ENCODE assay signal across 8 cellular contexts in genomic region chr1:16187748-16188401, GRCh38. TPM values are rescaled to one million over a fixed set of nuclear protein-coding genes. Genes with fewer than 3 reads are reported as not detected.
A peak's percentile ranks its signal among the peaks of the same experiment; 100 is the strongest.
DNase-seq lines count a peak whose midpoint lies in the region; ATAC-seq and TF ChIP-seq lines count a peak whose summit lies in the region.

No MANE protein-coding gene starts in this region.

- ATAC-seq in left cardiac atrium = peak; percentile 82 to 86
- peak; percentile 78 for ATAC-seq in sciatic nerve
- no peak for ATAC-seq in GM18498 (IDR thresholded peaks at IDR 0.05; ENCODE audit: unreplicated experiment)
- no peak for ATAC-seq in GM21360 (IDR thresholded peaks at IDR 0.05; ENCODE audit: unreplicated experiment)

- DNase-seq in ELF-1 (ENCODE audit: low read depth, low spot score) (peak; percentile 88), M059J (ENCODE audit: low read depth) (peak; percentile 82), T-helper 2 cell (peak; percentile 56 to 70 (median 65)), adrenal gland (peak; percentile 62 to 88 (median 77)), left cardiac atrium (peak; percentile 83), sciatic nerve (ENCODE audit: low spot score) (peak; percentile 88)

- WGBS in adrenal gland, 4 donors = 16 to 47% (median 22%) methylated on average over 5 to 15 of the region's 15 CpGs

- peak; percentile 90 to 99 (median 98) for TF ChIP-seq CTCF in adrenal gland (IDR thresholded peaks at IDR 0.05)

- no peaks in the 10 kb centered on the region for H3K27me3 ChIP-seq in adrenal gland

- intact Hi-C loops in adrenal gland (cut with DNase I) = loop anchor here (1.0 to 10.0 kb wide), 3 partner anchors 105 to 173 kb away; partner anchors contain the start of gene HSPB7 (in 1 of the 2)
- intact Hi-C loops in left cardiac atrium (cut with DNase I) = loop anchor here (1.0 to 2.0 kb wide), 2 partner anchors 109 kb away; no protein-coding TSS in a partner anchor
- intact Hi-C loops in sciatic nerve (cut with DNase I) = loop anchor here (5.0 kb wide), 1 partner anchor 111 kb away; no protein-coding TSS in a partner anchor

- H3K36me3 ChIP-seq in adrenal gland (replicated peaks in 1 of 2) = no peaks in the 10 kb centered on the region

- peak overlapping the region in 1 of 5 donors; percentile 46 for H3K27ac ChIP-seq in adrenal gland

- TF ChIP-seq POLR2A in adrenal gland (IDR thresholded peaks at IDR 0.05) = no peak

- no peaks in the 10 kb centered on the region for H3K9me3 ChIP-seq in adrenal gland (replicated peaks in 1 of 3)

- no peak overlapping the region for H3K4me3 ChIP-seq in adrenal gland

- H3K4me1 ChIP-seq in adrenal gland (replicated peaks in 1 of 2) = peaks cover 4 to 8% of the 10 kb centered on the region in 2 donors

RNA-seq across cellular contexts. Expression of gene ARHGEF19, which starts 24.6 kb away (rescaled TPM):
- 2.8 and 3.2 TPM in 2 replicates for total RNA-seq in M059J (2014; rRNA removed; shearing (Covaris generic))
- 10 to 100 TPM; 11.4 to 46.2 (median 23.8) TPM for total RNA-seq in adrenal gland
- 10 to 100 TPM; 19.1 to 28.2 (median 19.1) TPM for polyA plus RNA-seq in adrenal gland
- total RNA-seq in left cardiac atrium = 1 to 10 TPM; 2.1 to 4.7 TPM
- total RNA-seq in sciatic nerve = 4.6 TPM

RNA-seq across cellular contexts. Expression of gene EPHA2, which starts 32.0 kb away (rescaled TPM):
- total RNA-seq in M059J (2014; rRNA removed; shearing (Covaris generic)) = 136 and 212 TPM in 2 replicates
- 10 to 100 TPM; 11.8 to 49.5 (median 19.2) TPM for total RNA-seq in adrenal gland
- 10 to 100 TPM in 2 of 3 donors, 1 to 10 TPM in 1; 2.7 to 15.3 (median 11.5) TPM for polyA plus RNA-seq in adrenal gland
- 10 to 100 TPM in 1 of 2 donors, 1 to 10 TPM in 1; 8.1 to 24.1 TPM for total RNA-seq in left cardiac atrium
- total RNA-seq in sciatic nerve = 31.3 TPM

RNA-seq across cellular contexts. Expression of gene CPLANE2, which starts 49.1 kb away (rescaled TPM):
- total RNA-seq in M059J (2014; rRNA removed; shearing (Covaris generic)) = 1.6 and 6.5 TPM in 2 replicates
- total RNA-seq in adrenal gland (10 to 100 TPM; 10.5 to 21.3 (median 13.9) TPM), left cardiac atrium (1 to 10 TPM; 4.7 to 7.2 TPM), sciatic nerve (9.8 TPM)
- 1 to 10 TPM; 2.8 to 6.3 (median 3.0) TPM for polyA plus RNA-seq in adrenal gland

Comparison
In these comparisons a context has a peak if more than half of its experiments do, and no peak if none do; other contexts are left out.
1. ATAC-seq: peak in left cardiac atrium (2 of 2) and sciatic nerve (single experiment); none in GM18498 (single experiment) and GM21360 (single experiment).
2. Peak in every context shown above with its lines, with median percentiles within 50 percentile points of each other: DNase-seq.